In the genomic region with DNA sequence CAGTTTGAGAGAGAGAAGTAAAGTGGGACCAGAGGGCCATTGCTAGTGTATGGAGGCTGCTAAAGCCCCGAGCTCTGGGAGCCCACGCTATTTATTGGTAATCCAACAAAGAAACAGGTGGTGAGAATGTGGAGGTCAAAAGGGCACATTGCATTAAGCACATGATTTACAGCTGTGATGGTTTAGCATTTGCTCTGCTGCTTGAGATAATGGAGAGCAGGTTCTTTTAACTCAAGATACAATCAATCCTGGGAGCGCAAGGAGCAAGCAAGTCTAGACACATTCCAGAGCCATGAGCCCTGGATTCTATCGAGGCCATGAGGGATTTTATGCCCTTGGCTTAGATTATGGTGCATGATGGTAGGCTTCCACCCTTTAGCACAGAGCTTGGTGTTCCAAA, we compare ENCODE assay signal across 8 cellular contexts. TPM values are rescaled to one million over a fixed set of nuclear protein-coding genes. Genes with fewer than 3 reads are reported as not detected.
DNase-seq lines count a peak whose midpoint lies in the region; ATAC-seq, FAIRE-seq and TF ChIP-seq lines count a peak whose summit lies in the region.
"Not testable (repeated sequence)": the region's sequence is repeated elsewhere in the genome, so short reads cannot be mapped to it uniquely, and the experiment has no call there.
"Had no signal": no experiment of that assay in that cellular context is flagged by ENCODE, and none has a peak within 500 bp of the region (broad histone marks: within the 10 kb centered on the region; RNA-seq: fewer than 3 reads in every experiment).

No MANE protein-coding gene starts in this region.

- POLR2A ChIA-PET in SK-N-SH (lab: Yijun Ruan, JAX) (interaction anchor here (1.2 kb wide), 1 partner anchor 23 kb away, joined by 3 read pairs; no protein-coding TSS in a partner anchor), HepG2 (lab: Yijun Ruan, JAX) (interaction anchor here (1.7 kb wide), 1 partner anchor 35 kb away, joined by 4 read pairs; the partner anchor contains the start of gene PSMD8)
- POLR2A ChIA-PET in activated naive CD8-positive, alpha-beta T cell treated with anti-CD3 and anti-CD28 coated beads, Interleukin-2, amount 10 ng/mL, durations not matched to agents 7 days and 5 days (lab: Charles Lee), result not testable (repeated sequence)

- in situ Hi-C loops in HepG2 (cut with HindIII; ENCODE audit: extremely low pct_ligation_motif_present, low pct_unique_long_range_greater_than_20kb), result not testable (repeated sequence)

- not testable (repeated sequence) for H3K79me2 ChIP-seq in SK-N-SH (ENCODE audit: insufficient read depth); HepG2 (ENCODE audit: insufficient read depth, low read length); neural progenitor cell (ENCODE audit: low read depth)

- ATAC-seq in activated naive CD8-positive, alpha-beta T cell treated with anti-CD3 and anti-CD28 coated beads, Interleukin-2, amount 10 ng/mL, durations not matched to agents 7 days and 5 days (ENCODE audit: low read depth); HepG2: not testable (repeated sequence)

- H3K36me3 Mint-ChIP-seq in activated naive CD8-positive, alpha-beta T cell treated with anti-CD3 and anti-CD28 coated beads, Interleukin-2, amount 10 ng/mL, durations not matched to agents 7 days and 5 days; neural progenitor cell: not testable (repeated sequence)

- not testable (repeated sequence) for H3K9me2 ChIP-seq in SK-N-SH

- TF ChIP-seq EP300 in SK-N-SH (IDR thresholded peaks at IDR 0.05; ENCODE audit: borderline replicate concordance in 1 of 2, low read depth in 1 of 2, low read length in 1 of 2); HepG2 (IDR thresholded peaks at IDR 0.05; ENCODE audit: low read depth in 2 of 2, low read length in 2 of 2); HepG2 (CRISPR knock-in tag; IDR thresholded peaks at IDR 0.05; ENCODE audit: borderline replicate concordance): not testable (repeated sequence)

- not testable (repeated sequence) for TF ChIP-seq POLR2A in HepG2 (IDR thresholded peaks at IDR 0.05; ENCODE audit: insufficient read depth in 1 of 2, low read depth in 2 of 2, low read length in 2 of 2)

- H3K27ac Mint-ChIP-seq in activated naive CD8-positive, alpha-beta T cell treated with anti-CD3 and anti-CD28 coated beads, Interleukin-2, amount 10 ng/mL, durations not matched to agents 7 days and 5 days, result peak overlapping the region; percentile 19
- H3K27ac Mint-ChIP-seq in neural progenitor cell, result not testable (repeated sequence)

- intact Hi-C loops in HepG2 (cut with micrococcal nuclease; ENCODE audit: unreplicated experiment), result not testable (repeated sequence)

- H2AFZ ChIP-seq in SK-N-SH (ENCODE audit: low read depth); HepG2 (ENCODE audit: low read length); neural progenitor cell (replicated peaks): not testable (repeated sequence)

- H3K9me3 ChIP-seq in SK-N-SH; HepG2 (ENCODE audit: low read length); neural progenitor cell (ENCODE audit: low read depth): not testable (repeated sequence)

- CTCF ChIA-PET in SK-N-SH (lab: Yijun Ruan, JAX), result interaction anchor here (1.8 kb wide), 2 partner anchors 95 to 197 kb away, joined by 4 to 6 read pairs; no protein-coding TSS in a partner anchor
- CTCF ChIA-PET in HepG2 (lab: Yijun Ruan, JAX; ENCODE audit: low intra/inter-chr PET ratio, low total read pairs), result not testable (repeated sequence)

- H4K20me1 ChIP-seq in SK-N-SH (ENCODE audit: insufficient read depth); HepG2 (ENCODE audit: insufficient read depth, low read length); neural progenitor cell (ENCODE audit: low read depth): not testable (repeated sequence)

- not testable (repeated sequence) for H3K4me2 ChIP-seq in SK-N-SH; HepG2 (ENCODE audit: low read depth, low read length)
- peak overlapping the region; percentile 14 for H3K4me2 ChIP-seq in neural progenitor cell

- not testable (repeated sequence) for BruUV-seq in HepG2 (replicated peaks; lab: Mats Ljungman, UMichigan)

- FAIRE-seq in HepG2 (lab: Jason Lieb, UNC), result not testable (repeated sequence)

- H3F3A ChIP-seq in SK-N-SH (replicated peaks; ENCODE audit: insufficient read depth), result not testable (repeated sequence)
- H3F3A ChIP-seq in neural progenitor cell (ENCODE audit: low read depth), result peaks cover 35% of the 10 kb centered on the region

- not testable (repeated sequence) for H3K4me3 ChIP-seq in SK-N-SH (ENCODE audit: low read depth in 2 of 2, low read length in 1 of 2); epithelial cell of esophagus (ENCODE audit: low read length); HepG2 (replicated peaks in 1 of 3; ENCODE audit: insufficient read depth in 1 of 3, low read depth in 2 of 3, low read length in 3 of 3); neural progenitor cell

- H3K27me3 Mint-ChIP-seq in activated naive CD8-positive, alpha-beta T cell treated with anti-CD3 and anti-CD28 coated beads, Interleukin-2, amount 10 ng/mL, durations not matched to agents 7 days and 5 days; neural progenitor cell (ENCODE audit: insufficient read depth, low read depth): not testable (repeated sequence)

- WGBS in SK-N-SH (ENCODE audit: low lambda C conversion rate), result 62% methylated on average over 4 of the region's 4 CpGs
- WGBS in HepG2 (ENCODE audit: low lambda C conversion rate), result 36% methylated on average over 4 of the region's 4 CpGs

- not testable (repeated sequence) for H3K4me1 ChIP-seq in SK-N-SH (ENCODE audit: control insufficient read depth in 1 of 2, insufficient read depth in 2 of 2, low read depth in 1 of 2, low read length in 1 of 2); HepG2 (ENCODE audit: insufficient read depth, low read length); neural progenitor cell

- not testable (repeated sequence) for H3K9ac ChIP-seq in SK-N-SH; HepG2 (ENCODE audit: insufficient read depth, low read depth, low read length); neural progenitor cell

- not testable (repeated sequence) for H3K9me3 Mint-ChIP-seq in activated naive CD8-positive, alpha-beta T cell treated with anti-CD3 and anti-CD28 coated beads, Interleukin-2, amount 10 ng/mL, durations not matched to agents 7 days and 5 days; neural progenitor cell

- H3K4me3 Mint-ChIP-seq in activated naive CD8-positive, alpha-beta T cell treated with anti-CD3 and anti-CD28 coated beads, Interleukin-2, amount 10 ng/mL, durations not matched to agents 7 days and 5 days, result not testable (repeated sequence)
- peak overlapping the region; percentile 48 for H3K4me3 Mint-ChIP-seq in neural progenitor cell

- peak; percentile 63 for DNase-seq in ELF-1 (ENCODE audit: low read depth, low spot score)
- DNase-seq in NCI-H524 (lab: John Stamatoyannopoulos, UW), result peak; percentile 69 to 71
- not testable (repeated sequence) for DNase-seq in SK-N-SH; activated naive CD8-positive, alpha-beta T cell treated with anti-CD3 and anti-CD28 coated beads, Interleukin-2, amount 10 ng/mL, durations not matched to agents 7 days and 5 days; HepG2 (ENCODE audit: low spot score)
- DNase-seq in epithelial cell of esophagus (ENCODE audit: low read depth), result peak; percentile 45
- peak; percentile 58 for DNase-seq in neural progenitor cell (ENCODE audit: low spot score)

- peaks cover 11% of the 10 kb centered on the region for H3K4me1 Mint-ChIP-seq in activated naive CD8-positive, alpha-beta T cell treated with anti-CD3 and anti-CD28 coated beads, Interleukin-2, amount 10 ng/mL, durations not matched to agents 7 days and 5 days
- H3K4me1 Mint-ChIP-seq in neural progenitor cell, result peaks cover 16% of the 10 kb centered on the region

- not testable (repeated sequence) for TF ChIP-seq CTCF in SK-N-SH (IDR thresholded peaks at IDR 0.05); epithelial cell of esophagus (IDR thresholded peaks at IDR 0.05; ENCODE audit: insufficient read depth, low read depth, low read length, missing control alignments); HepG2 (CRISPR knock-in tag; IDR thresholded peaks at IDR 0.05); neural progenitor cell (IDR thresholded peaks at IDR 0.05)

- H3K36me3 ChIP-seq in SK-N-SH (replicated peaks in 1 of 2; ENCODE audit: control insufficient read depth in 1 of 2, insufficient read depth in 2 of 2, low read length in 1 of 2); HepG2 (replicated peaks in 1 of 2; ENCODE audit: control insufficient read depth in 1 of 2, insufficient read depth in 2 of 2, low read length in 2 of 2); neural progenitor cell: not testable (repeated sequence)

- TF ChIP-seq RAD21 in SK-N-SH (IDR thresholded peaks at IDR 0.05; ENCODE audit: low read length); HepG2 (CRISPR knock-in tag; IDR thresholded peaks at IDR 0.05): not testable (repeated sequence)

- not testable (repeated sequence) for H3K27me3 ChIP-seq in SK-N-SH (ENCODE audit: insufficient read depth); HepG2 (ENCODE audit: control insufficient read depth in 1 of 2, insufficient read depth in 2 of 2, low read length in 2 of 2); neural progenitor cell

- H3K27ac ChIP-seq in SK-N-SH (ENCODE audit: low read depth in 2 of 2, low read length in 1 of 2); HepG2 (ENCODE audit: extremely low read length, insufficient read depth, low read length): not testable (repeated sequence)
- peak overlapping the region; percentile 40 for H3K27ac ChIP-seq in neural progenitor cell

RNA-seq across cellular contexts. Expression of gene CATSPERG, which starts 3.4 kb away (rescaled TPM):
- polyA plus RNA-seq in SK-N-SH (2012; rRNA removed) (2.0 and 2.1 TPM in 2 replicates), HepG2 (2011; rRNA removed) (0.55 and 0.86 TPM in 2 replicates)
- 0.57 and 0.60 TPM in 2 replicates for polyA plus RNA-seq in SK-N-SH (2012; cell fraction: cytosol; rRNA removed)
- 10.1 and 11.7 TPM in 2 replicates for polyA plus RNA-seq in SK-N-SH (2012; cell fraction: nucleus; rRNA removed)
- total RNA-seq in activated naive CD8-positive, alpha-beta T cell treated with anti-CD3 and anti-CD28 coated beads, Interleukin-2, amount 10 ng/mL, durations not matched to agents 7 days and 5 days, result 10 to 100 TPM; 11.9 to 12.4 TPM
- total RNA-seq in HepG2 (2016; rRNA removed; fragmentation: Illumina TruSeq; extraction: Trizol) (0.21 and 1.0 TPM in 2 replicates), neural progenitor cell (ENCODE audit: low replicate concordance) (1.4 and 5.5 TPM in 2 replicates)
- total RNA-seq in HepG2 (2016; cell fraction: cytosol; rRNA removed; fragmentation: Illumina TruSeq; extraction: Trizol; ENCODE audit: low read depth), result 0.10 and 0.26 TPM in 2 replicates
- total RNA-seq in HepG2 (2016; cell fraction: insoluble cytoplasmic fraction; rRNA removed; fragmentation: Illumina TruSeq; extraction: Trizol), result 0.43 TPM in 1 of 2 replicates, not detected in the other
- total RNA-seq in HepG2 (2016; cell fraction: membrane; rRNA removed; fragmentation: Illumina TruSeq; extraction: Trizol), result 0.19 TPM in 1 of 2 replicates, not detected in the other
- total RNA-seq in HepG2 (2016; cell fraction: nucleus; rRNA removed; fragmentation: Illumina TruSeq; extraction: Trizol), result 1.3 and 1.9 TPM in 2 replicates
- 0.19 and 0.21 TPM in 2 replicates for polyA plus RNA-seq in HepG2 (2011; cell fraction: cytosol; rRNA removed)
- polyA plus RNA-seq in HepG2 (2011; cell fraction: nucleus; rRNA removed), result 3.8 and 4.6 TPM in 2 replicates
- polyA plus RNA-seq in HepG2 (2012), result 0.71 and 0.78 TPM in 2 replicates
- polyA plus RNA-seq in HepG2 (2016; cell fraction: cytosol; fragmentation: Illumina TruSeq; extraction: Trizol; ENCODE audit: low read depth), result 0.11 TPM in 1 of 2 replicates, not detected in the other
- polyA plus RNA-seq in HepG2 (2016; cell fraction: insoluble cytoplasmic fraction; fragmentation: Illumina TruSeq; extraction: Trizol; ENCODE audit: low read depth), result not detected in 2 replicates
- polyA plus RNA-seq in HepG2 (2016; cell fraction: membrane; fragmentation: Illumina TruSeq; extraction: Trizol; ENCODE audit: low read depth), result 0.05 and 0.06 TPM in 2 replicates
- 0.44 and 0.88 TPM in 2 replicates for polyA plus RNA-seq in HepG2 (2016; cell fraction: nucleus; fragmentation: Illumina TruSeq; extraction: Trizol; ENCODE audit: insufficient read depth, low read depth)
- polyA minus RNA-seq in HepG2 (2011; rRNA and poly(A)+ RNA removed; ENCODE audit: low replicate concordance), result 2.0 and 2.1 TPM in 2 replicates
- 0.18 and 0.30 TPM in 2 replicates for polyA minus RNA-seq in HepG2 (2011; cell fraction: cytosol; rRNA and poly(A)+ RNA removed)
- polyA minus RNA-seq in HepG2 (2011; cell fraction: nucleus; rRNA and poly(A)+ RNA removed), result 3.1 and 3.3 TPM in 2 replicates

RNA-seq across cellular contexts. Expression of gene KCNK6, which starts 19.4 kb away (rescaled TPM):
- 0.26 and 0.29 TPM in 2 replicates for polyA plus RNA-seq in SK-N-SH (2012; rRNA removed)
- polyA plus RNA-seq in SK-N-SH (2012; cell fraction: cytosol; rRNA removed), result 0.21 and 0.27 TPM in 2 replicates
- 0.27 and 0.30 TPM in 2 replicates for polyA plus RNA-seq in SK-N-SH (2012; cell fraction: nucleus; rRNA removed)
- 10 to 100 TPM; 12.9 to 13.3 TPM for total RNA-seq in activated naive CD8-positive, alpha-beta T cell treated with anti-CD3 and anti-CD28 coated beads, Interleukin-2, amount 10 ng/mL, durations not matched to agents 7 days and 5 days
- total RNA-seq in HepG2 (2016; rRNA removed; fragmentation: Illumina TruSeq; extraction: Trizol), result not detected in 2 replicates
- total RNA-seq in HepG2 (2016; cell fraction: cytosol; rRNA removed; fragmentation: Illumina TruSeq; extraction: Trizol; ENCODE audit: low read depth), result 0.10 TPM in 1 of 2 replicates, not detected in the other
- 0.02 TPM in 1 of 2 replicates, not detected in the other for total RNA-seq in HepG2 (2016; cell fraction: insoluble cytoplasmic fraction; rRNA removed; fragmentation: Illumina TruSeq; extraction: Trizol)
- not detected in 2 replicates for total RNA-seq in HepG2 (2016; cell fraction: membrane; rRNA removed; fragmentation: Illumina TruSeq; extraction: Trizol)
- 0.09 TPM in 1 of 2 replicates, not detected in the other for total RNA-seq in HepG2 (2016; cell fraction: nucleus; rRNA removed; fragmentation: Illumina TruSeq; extraction: Trizol)
- 0.03 TPM in 2 replicates for polyA plus RNA-seq in HepG2 (2011; rRNA removed)
- 0.01 and 0.04 TPM in 2 replicates for polyA plus RNA-seq in HepG2 (2011; cell fraction: cytosol; rRNA removed)
- polyA plus RNA-seq in HepG2 (2011; cell fraction: nucleus; rRNA removed), result 0.02 TPM in 1 of 2 replicates, not detected in the other
- polyA plus RNA-seq in HepG2 (2012), result 0.04 TPM in 2 replicates
- 0.01 TPM in 1 of 2 replicates, not detected in the other for polyA plus RNA-seq in HepG2 (2016; cell fraction: cytosol; fragmentation: Illumina TruSeq; extraction: Trizol; ENCODE audit: low read depth)
- polyA plus RNA-seq in HepG2 (2016; cell fraction: insoluble cytoplasmic fraction; fragmentation: Illumina TruSeq; extraction: Trizol; ENCODE audit: low read depth), result not detected in 2 replicates
- polyA plus RNA-seq in HepG2 (2016; cell fraction: membrane; fragmentation: Illumina TruSeq; extraction: Trizol; ENCODE audit: low read depth), result not detected in 2 replicates
- 0.12 TPM in 1 of 2 replicates, not detected in the other for polyA plus RNA-seq in HepG2 (2016; cell fraction: nucleus; fragmentation: Illumina TruSeq; extraction: Trizol; ENCODE audit: insufficient read depth, low read depth)
- 0.07 and 0.12 TPM in 2 replicates for polyA minus RNA-seq in HepG2 (2011; rRNA and poly(A)+ RNA removed; ENCODE audit: low replicate concordance)
- not detected in 2 replicates for polyA minus RNA-seq in HepG2 (2011; cell fraction: cytosol; rRNA and poly(A)+ RNA removed)
- polyA minus RNA-seq in HepG2 (2011; cell fraction: nucleus; rRNA and poly(A)+ RNA removed), result not detected in 2 replicates
- total RNA-seq in neural progenitor cell (ENCODE audit: low replicate concordance), result 0.92 and 2.5 TPM in 2 replicates
- total RNA-seq: A673 had no signal

RNA-seq across cellular contexts. Expression of gene YIF1B, which starts 23.3 kb away (rescaled TPM):
- polyA plus RNA-seq in SK-N-SH (2012; rRNA removed), result 121 and 128 TPM in 2 replicates
- polyA plus RNA-seq in SK-N-SH (2012; cell fraction: cytosol; rRNA removed), result 44.6 and 79.2 TPM in 2 replicates
- 134 and 151 TPM in 2 replicates for polyA plus RNA-seq in SK-N-SH (2012; cell fraction: nucleus; rRNA removed)
- 10 to 100 TPM; 59.9 to 65.5 TPM for total RNA-seq in activated naive CD8-positive, alpha-beta T cell treated with anti-CD3 and anti-CD28 coated beads, Interleukin-2, amount 10 ng/mL, durations not matched to agents 7 days and 5 days
- 22.1 and 41.4 TPM in 2 replicates for total RNA-seq in HepG2 (2016; rRNA removed; fragmentation: Illumina TruSeq; extraction: Trizol)
- total RNA-seq in HepG2 (2016; cell fraction: cytosol; rRNA removed; fragmentation: Illumina TruSeq; extraction: Trizol; ENCODE audit: low read depth), result 12.1 and 13.3 TPM in 2 replicates
- total RNA-seq in HepG2 (2016; cell fraction: insoluble cytoplasmic fraction; rRNA removed; fragmentation: Illumina TruSeq; extraction: Trizol), result 22.4 and 41.9 TPM in 2 replicates
- total RNA-seq in HepG2 (2016; cell fraction: membrane; rRNA removed; fragmentation: Illumina TruSeq; extraction: Trizol), result 14.7 and 18.6 TPM in 2 replicates
- total RNA-seq in HepG2 (2016; cell fraction: nucleus; rRNA removed; fragmentation: Illumina TruSeq; extraction: Trizol), result 27.0 and 34.8 TPM in 2 replicates
- polyA plus RNA-seq in HepG2 (2011; rRNA removed), result 85.2 and 95.6 TPM in 2 replicates
- 78.6 and 141 TPM in 2 replicates for polyA plus RNA-seq in HepG2 (2011; cell fraction: cytosol; rRNA removed)
- 73.7 and 97.1 TPM in 2 replicates for polyA plus RNA-seq in HepG2 (2011; cell fraction: nucleus; rRNA removed)
- polyA plus RNA-seq in HepG2 (2012), result 33.8 and 38.8 TPM in 2 replicates
- 19.2 and 22.6 TPM in 2 replicates for polyA plus RNA-seq in HepG2 (2016; cell fraction: cytosol; fragmentation: Illumina TruSeq; extraction: Trizol; ENCODE audit: low read depth)
- polyA plus RNA-seq in HepG2 (2016; cell fraction: insoluble cytoplasmic fraction; fragmentation: Illumina TruSeq; extraction: Trizol; ENCODE audit: low read depth), result 24.5 and 27.8 TPM in 2 replicates
- polyA plus RNA-seq in HepG2 (2016; cell fraction: membrane; fragmentation: Illumina TruSeq; extraction: Trizol; ENCODE audit: low read depth), result 17.9 and 18.5 TPM in 2 replicates
- polyA plus RNA-seq in HepG2 (2016; cell fraction: nucleus; fragmentation: Illumina TruSeq; extraction: Trizol; ENCODE audit: insufficient read depth, low read depth), result 58.4 and 61.4 TPM in 2 replicates
- 67.3 and 95.2 TPM in 2 replicates for polyA minus RNA-seq in HepG2 (2011; rRNA and poly(A)+ RNA removed; ENCODE audit: low replicate concordance)
- polyA minus RNA-seq in HepG2 (2011; cell fraction: cytosol; rRNA and poly(A)+ RNA removed), result 29.1 and 32.2 TPM in 2 replicates
- 7.9 and 10.6 TPM in 2 replicates for polyA minus RNA-seq in HepG2 (2011; cell fraction: nucleus; rRNA and poly(A)+ RNA removed)
- 38.1 and 92.9 TPM in 2 replicates for total RNA-seq in neural progenitor cell (ENCODE audit: low replicate concordance)

RNA-seq across cellular contexts. Expression of gene C19orf33, which starts 35.0 kb away (rescaled TPM):
- polyA plus RNA-seq in SK-N-SH (2012; rRNA removed) (not detected in 2 replicates), HepG2 (2011; rRNA removed) (2.5 and 3.2 TPM in 2 replicates)
- polyA plus RNA-seq in SK-N-SH (2012; cell fraction: cytosol; rRNA removed), result 0.13 TPM in 1 of 2 replicates, not detected in the other
- polyA plus RNA-seq in SK-N-SH (2012; cell fraction: nucleus; rRNA removed), result not detected in 2 replicates
- not detected for total RNA-seq in activated naive CD8-positive, alpha-beta T cell treated with anti-CD3 and anti-CD28 coated beads, Interleukin-2, amount 10 ng/mL, durations not matched to agents 7 days and 5 days
- total RNA-seq in HepG2 (2016; rRNA removed; fragmentation: Illumina TruSeq; extraction: Trizol) (2.8 and 3.3 TPM in 2 replicates), neural progenitor cell (ENCODE audit: low replicate concordance) (not detected in 2 replicates)
- total RNA-seq in HepG2 (2016; cell fraction: cytosol; rRNA removed; fragmentation: Illumina TruSeq; extraction: Trizol; ENCODE audit: low read depth), result 6.4 and 6.6 TPM in 2 replicates
- 2.5 and 4.8 TPM in 2 replicates for total RNA-seq in HepG2 (2016; cell fraction: insoluble cytoplasmic fraction; rRNA removed; fragmentation: Illumina TruSeq; extraction: Trizol)
- total RNA-seq in HepG2 (2016; cell fraction: membrane; rRNA removed; fragmentation: Illumina TruSeq; extraction: Trizol), result 4.6 and 6.3 TPM in 2 replicates
- 3.4 and 3.9 TPM in 2 replicates for total RNA-seq in HepG2 (2016; cell fraction: nucleus; rRNA removed; fragmentation: Illumina TruSeq; extraction: Trizol)
- polyA plus RNA-seq in HepG2 (2011; cell fraction: cytosol; rRNA removed), result 4.3 and 4.5 TPM in 2 replicates
- 1.1 and 1.5 TPM in 2 replicates for polyA plus RNA-seq in HepG2 (2011; cell fraction: nucleus; rRNA removed)
- 1.5 and 3.1 TPM in 2 replicates for polyA plus RNA-seq in HepG2 (2012)
- polyA plus RNA-seq in HepG2 (2016; cell fraction: cytosol; fragmentation: Illumina TruSeq; extraction: Trizol; ENCODE audit: low read depth), result 7.0 and 8.9 TPM in 2 replicates
- polyA plus RNA-seq in HepG2 (2016; cell fraction: insoluble cytoplasmic fraction; fragmentation: Illumina TruSeq; extraction: Trizol; ENCODE audit: low read depth), result 3.1 and 5.6 TPM in 2 replicates
- polyA plus RNA-seq in HepG2 (2016; cell fraction: membrane; fragmentation: Illumina TruSeq; extraction: Trizol; ENCODE audit: low read depth), result 4.1 and 4.8 TPM in 2 replicates
- 2.8 TPM in 1 of 2 replicates, not detected in the other for polyA plus RNA-seq in HepG2 (2016; cell fraction: nucleus; fragmentation: Illumina TruSeq; extraction: Trizol; ENCODE audit: insufficient read depth, low read depth)
- polyA minus RNA-seq in HepG2 (2011; rRNA and poly(A)+ RNA removed; ENCODE audit: low replicate concordance), result 14.8 TPM in 1 of 2 replicates, not detected in the other
- polyA minus RNA-seq in HepG2 (2011; cell fraction: cytosol; rRNA and poly(A)+ RNA removed), result not detected in 2 replicates
- 1.2 TPM in 1 of 2 replicates, not detected in the other for polyA minus RNA-seq in HepG2 (2011; cell fraction: nucleus; rRNA and poly(A)+ RNA removed)
- total RNA-seq: A673 had no signal

RNA-seq across cellular contexts. Expression of gene PSMD8, which starts 35.4 kb away (rescaled TPM):
- 400 and 453 TPM in 2 replicates for polyA plus RNA-seq in SK-N-SH (2012; rRNA removed)
- 207 and 336 TPM in 2 replicates for polyA plus RNA-seq in SK-N-SH (2012; cell fraction: cytosol; rRNA removed)
- 110 and 206 TPM in 2 replicates for polyA plus RNA-seq in SK-N-SH (2012; cell fraction: nucleus; rRNA removed)
- total RNA-seq in activated naive CD8-positive, alpha-beta T cell treated with anti-CD3 and anti-CD28 coated beads, Interleukin-2, amount 10 ng/mL, durations not matched to agents 7 days and 5 days, result 100 to 1,000 TPM; 127 to 131 TPM
- total RNA-seq in HepG2 (2016; rRNA removed; fragmentation: Illumina TruSeq; extraction: Trizol), result 162 and 182 TPM in 2 replicates
- 33.9 and 38.1 TPM in 2 replicates for total RNA-seq in HepG2 (2016; cell fraction: cytosol; rRNA removed; fragmentation: Illumina TruSeq; extraction: Trizol; ENCODE audit: low read depth)
- total RNA-seq in HepG2 (2016; cell fraction: insoluble cytoplasmic fraction; rRNA removed; fragmentation: Illumina TruSeq; extraction: Trizol), result 152 and 200 TPM in 2 replicates
- 48.9 and 51.9 TPM in 2 replicates for total RNA-seq in HepG2 (2016; cell fraction: membrane; rRNA removed; fragmentation: Illumina TruSeq; extraction: Trizol)
- total RNA-seq in HepG2 (2016; cell fraction: nucleus; rRNA removed; fragmentation: Illumina TruSeq; extraction: Trizol), result 54.2 and 57.6 TPM in 2 replicates
- polyA plus RNA-seq in HepG2 (2011; rRNA removed), result 296 and 301 TPM in 2 replicates
- polyA plus RNA-seq in HepG2 (2011; cell fraction: cytosol; rRNA removed), result 291 and 381 TPM in 2 replicates
- 94.6 and 107 TPM in 2 replicates for polyA plus RNA-seq in HepG2 (2011; cell fraction: nucleus; rRNA removed)
- polyA plus RNA-seq in HepG2 (2012), result 96.4 and 131 TPM in 2 replicates
- polyA plus RNA-seq in HepG2 (2016; cell fraction: cytosol; fragmentation: Illumina TruSeq; extraction: Trizol; ENCODE audit: low read depth), result 42.7 and 43.8 TPM in 2 replicates
- polyA plus RNA-seq in HepG2 (2016; cell fraction: insoluble cytoplasmic fraction; fragmentation: Illumina TruSeq; extraction: Trizol; ENCODE audit: low read depth), result 227 and 233 TPM in 2 replicates
- 48.1 and 50.0 TPM in 2 replicates for polyA plus RNA-seq in HepG2 (2016; cell fraction: membrane; fragmentation: Illumina TruSeq; extraction: Trizol; ENCODE audit: low read depth)
- polyA plus RNA-seq in HepG2 (2016; cell fraction: nucleus; fragmentation: Illumina TruSeq; extraction: Trizol; ENCODE audit: insufficient read depth, low read depth), result 103 and 107 TPM in 2 replicates
- 239 and 250 TPM in 2 replicates for polyA minus RNA-seq in HepG2 (2011; rRNA and poly(A)+ RNA removed; ENCODE audit: low replicate concordance)
- 71.2 and 79.0 TPM in 2 replicates for polyA minus RNA-seq in HepG2 (2011; cell fraction: cytosol; rRNA and poly(A)+ RNA removed)
- 39.3 and 41.1 TPM in 2 replicates for polyA minus RNA-seq in HepG2 (2011; cell fraction: nucleus; rRNA and poly(A)+ RNA removed)
- 119 and 196 TPM in 2 replicates for total RNA-seq in neural progenitor cell (ENCODE audit: low replicate concordance)
